13 cellular contexts compared by ENCODE assay signal in the genomic region with DNA sequence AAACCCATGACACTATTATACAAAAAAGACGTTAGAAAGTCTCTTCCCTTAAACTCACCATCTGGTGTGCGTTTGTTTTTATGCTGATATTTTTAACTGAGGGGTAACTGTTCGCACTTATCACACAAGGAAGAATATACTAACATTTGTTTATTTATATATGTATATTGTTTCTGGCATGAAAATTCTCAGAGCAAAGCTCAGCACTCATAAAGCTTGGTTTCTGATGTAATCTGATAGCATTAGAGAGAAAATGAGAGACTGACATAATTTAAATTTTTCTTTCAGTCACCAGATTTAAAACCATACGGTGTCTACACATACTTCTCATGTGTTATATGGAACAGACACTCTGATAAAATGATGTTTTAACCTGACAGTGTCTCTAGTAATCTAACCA. TPM values are rescaled to one million over a fixed set of nuclear protein-coding genes. Genes with fewer than 3 reads are reported as not detected.
DNase-seq lines count a peak whose midpoint lies in the region; FAIRE-seq and TF ChIP-seq lines count a peak whose summit lies in the region.
"Had no signal": no experiment of that assay in that cellular context is flagged by ENCODE, and none has a peak within 500 bp of the region (broad histone marks: within the 10 kb centered on the region; RNA-seq: fewer than 3 reads in every experiment).

No MANE protein-coding gene starts in this region.

- TF ChIP-seq POLR2A in H54 (IDR thresholded peaks at IDR 0.05; ENCODE audit: low read depth, low read length): no peak

- H3K4me3 ChIP-seq in Loucy (ENCODE audit: low read length, poor library complexity, severe bottlenecking) (no peak overlapping the region), adipocyte (ENCODE audit: low read length) (no peak overlapping the region), osteoblast (ENCODE audit: insufficient read depth, low read length) (no peak overlapping the region)
- H3K4me3 ChIP-seq: BLaER1 treated with 17β-estradiol and CSF1 and Interleukin-3, amounts not matched to agents 10 nM and 100 nM had no signal

- H3K36me3 ChIP-seq in Loucy (ENCODE audit: insufficient read depth, low read length) (peaks cover 4% of the 10 kb centered on the region; the same call in 1 of the 2 replicates), adipocyte (ENCODE audit: control insufficient read depth, insufficient read depth, low read length, severe bottlenecking) (peaks cover 11% of the 10 kb centered on the region), osteoblast (ENCODE audit: insufficient read depth, low read length) (peaks cover 11% of the 10 kb centered on the region)

- no peak overlapping the region for H2AFZ ChIP-seq in Loucy (ENCODE audit: low read length)
- H2AFZ ChIP-seq in osteoblast (ENCODE audit: low read length): no peak overlapping the region

- H3K9ac ChIP-seq in Loucy (ENCODE audit: low read depth, low read length, poor library complexity, severe bottlenecking) (peak overlapping the region; percentile 31), adipocyte (ENCODE audit: low read length) (no peak overlapping the region)
- H3K9ac ChIP-seq: BLaER1 treated with 17β-estradiol and CSF1 and Interleukin-3, amounts not matched to agents 10 nM and 100 nM had no signal

- peak; percentile 11 for FAIRE-seq in H54 (lab: Jason Lieb, UNC)
- FAIRE-seq: G401.6 had no signal

- no peaks in the 10 kb centered on the region for H3F3A ChIP-seq in Loucy (ENCODE audit: low read depth)

- TF ChIP-seq CTCF in Loucy (conservative IDR thresholded peaks at IDR 0.05; ENCODE audit: low read length): no peak
- TF ChIP-seq CTCF in osteoblast (IDR thresholded peaks at IDR 0.05; ENCODE audit: extremely low read depth, low read depth, low read length): no peak

- H3K9me2 ChIP-seq in Loucy (replicated peaks; ENCODE audit: low read depth, low read length): no peaks in the 10 kb centered on the region

- DNase-seq in H54 (ENCODE audit: insufficient read length, low spot score): no peak
- DNase-seq in adipocyte (ENCODE audit: low read depth): peak; percentile 66
- peak; percentile 75 for DNase-seq in osteoblast (ENCODE audit: insufficient read length, low spot score, missing footprints)
- no peak for DNase-seq in CD1c-positive myeloid dendritic cell (ENCODE audit: extremely low spot score)
- no peak for DNase-seq in NCI-H187 treated with DMSO at 0.1 percent for 48 hours (lab: John Stamatoyannopoulos, UW)
- no peak for DNase-seq in stimulated activated CD4-positive, alpha-beta T cell treated with anti-CD3 and anti-CD28 coated beads, Interleukin-4, amount 100 ng/mL, for 1 hour
- DNase-seq: ACHN; CD4-positive, alpha-beta T cell; DMS79; EL had no signal

- H3K27me3 ChIP-seq in Loucy (ENCODE audit: insufficient read depth, low read length, poor library complexity, severe bottlenecking): no peaks in the 10 kb centered on the region
- H3K27me3 ChIP-seq in adipocyte (replicated peaks; ENCODE audit: control insufficient read depth, insufficient read depth, low read length): no peaks in the 10 kb centered on the region
- H3K27me3 ChIP-seq in osteoblast (ENCODE audit: insufficient read depth, low read length): no peaks in the 10 kb centered on the region
- H3K27me3 ChIP-seq: BLaER1 treated with 17β-estradiol and CSF1 and Interleukin-3, amounts not matched to agents 10 nM and 100 nM had no signal

- H3K4me1 ChIP-seq in Loucy (ENCODE audit: insufficient read depth, low read length, poor library complexity, severe bottlenecking) (peaks cover 5% of the 10 kb centered on the region), adipocyte (ENCODE audit: control insufficient read depth, insufficient read depth, low read length) (peaks cover 12% of the 10 kb centered on the region), osteoblast (ENCODE audit: insufficient read depth, low read length) (peaks cover 4% of the 10 kb centered on the region)

- H3K4me2 ChIP-seq in Loucy (ENCODE audit: low read depth, low read length, poor library complexity, severe bottlenecking): no peak overlapping the region
- no peak overlapping the region for H3K4me2 ChIP-seq in osteoblast (ENCODE audit: insufficient read depth, low read length)
- H3K4me2 ChIP-seq: BLaER1 treated with 17β-estradiol and CSF1 and Interleukin-3, amounts not matched to agents 10 nM and 100 nM had no signal

- H3K9me3 ChIP-seq in Loucy (ENCODE audit: insufficient read depth, low read depth, low read length) (no peaks in the 10 kb centered on the region), adipocyte (ENCODE audit: control insufficient read depth, low read length) (no peaks in the 10 kb centered on the region), osteoblast (ENCODE audit: low read depth, low read length) (no peaks in the 10 kb centered on the region)
- H3K9me3 ChIP-seq: BLaER1 treated with 17β-estradiol and CSF1 and Interleukin-3, amounts not matched to agents 10 nM and 100 nM had no signal

- H3K27ac ChIP-seq in osteoblast (ENCODE audit: low read depth, low read length): no peak overlapping the region
- H3K27ac ChIP-seq: BLaER1 treated with 17β-estradiol and CSF1 and Interleukin-3, amounts not matched to agents 10 nM and 100 nM had no signal

- H3K79me2 ChIP-seq in Loucy (ENCODE audit: insufficient read depth, low read length): peaks cover 11% of the 10 kb centered on the region; the same call in 1 of the 2 replicates
- H3K79me2 ChIP-seq in osteoblast (ENCODE audit: insufficient read depth, low read length): no peaks in the 10 kb centered on the region

- H4K20me1 ChIP-seq in Loucy (ENCODE audit: insufficient read depth, low read length, poor library complexity, severe bottlenecking) (peaks cover 8% of the 10 kb centered on the region), osteoblast (ENCODE audit: insufficient read depth, low read length) (no peaks in the 10 kb centered on the region)

RNA-seq across cellular contexts. Expression of a gene that starts 6.9 kb away (rescaled TPM):
- 14.1 and 15.3 TPM in 2 replicates for total RNA-seq in osteoblast

RNA-seq across cellular contexts. Expression of a gene that starts 45.1 kb away (rescaled TPM):
- total RNA-seq in osteoblast: 25.3 TPM in 2 replicates

Comparison
In these comparisons a context has a peak if more than half of its experiments do, and no peak if none do; other contexts are left out.
1. DNase-seq: peak in adipocyte (single experiment) and osteoblast (single experiment); none in H54 (single experiment), CD1c-positive myeloid dendritic cell (single experiment), NCI-H187 treated with DMSO at 0.1 percent for 48 hours (single experiment) and stimulated activated CD4-positive, alpha-beta T cell treated with anti-CD3 and anti-CD28 coated beads, Interleukin-4, amount 100 ng/mL, for 1 hour (single experiment).